In the genomic region with DNA sequence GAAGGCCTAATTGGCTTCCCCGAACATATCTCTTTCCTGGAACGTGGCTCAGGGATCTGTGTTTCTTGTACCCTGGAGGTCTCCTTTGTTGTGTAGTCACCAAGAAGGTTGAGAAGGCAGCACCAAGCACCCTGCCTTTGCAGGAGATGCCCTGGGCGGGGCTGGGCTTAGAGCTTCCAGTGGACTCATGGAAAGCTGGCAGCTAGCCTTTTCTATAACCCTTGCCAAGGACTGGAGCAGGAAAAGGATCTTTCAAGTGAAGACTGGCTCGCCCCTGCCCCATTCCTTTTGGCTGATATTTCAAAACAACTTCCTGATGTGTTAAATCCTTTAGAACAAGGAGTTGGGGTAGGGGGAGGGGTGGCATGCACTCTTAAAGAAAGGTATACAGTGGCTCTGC, we compare ENCODE assay signal across 20 cellular contexts. TPM values are rescaled to one million over a fixed set of nuclear protein-coding genes. Genes with fewer than 3 reads are reported as not detected.
"Had no signal": no experiment of that assay in that cellular context is flagged by ENCODE, and none has a peak within 500 bp of the region (broad histone marks: within the 10 kb centered on the region; RNA-seq: fewer than 3 reads in every experiment).

No MANE protein-coding gene starts in this region.

- H3K4me3 Mint-ChIP-seq: activated CD8-positive, alpha-beta T cell treated with anti-CD3 and anti-CD28 coated beads for 36 hours; activated naive CD4-positive, alpha-beta T cell treated with anti-CD3 and anti-CD28 coated beads, Interleukin-2, amount 10 ng/mL, durations not matched to agents 7 days and 5 days; activated naive CD8-positive, alpha-beta T cell treated with anti-CD3 and anti-CD28 coated beads for 36 hours; activated T-cell treated with anti-CD3 and anti-CD28 coated beads, Interleukin-2, amount 50 U/mL, for 72 hours; central memory CD8-positive, alpha-beta T cell; T-helper 1 cell treated with Interleukin-12 subunit alpha and Interleukin-12 subunit beta and Interleukin-4 antibody, amounts not matched to agents 30 μg/mL and 1 μg/mL, for 36 hours had no signal

- H3K27me3 Mint-ChIP-seq: activated CD8-positive, alpha-beta T cell treated with anti-CD3 and anti-CD28 coated beads for 36 hours; activated naive CD4-positive, alpha-beta T cell treated with anti-CD3 and anti-CD28 coated beads, Interleukin-2, amount 10 ng/mL, durations not matched to agents 7 days and 5 days; activated naive CD8-positive, alpha-beta T cell treated with anti-CD3 and anti-CD28 coated beads for 36 hours; central memory CD8-positive, alpha-beta T cell had no signal

- DNase-seq: activated CD4-positive, alpha-beta T cell treated with anti-CD3 and anti-CD28 coated beads for 4 hours; activated CD8-positive, alpha-beta memory T cell treated with anti-CD3 and anti-CD28 coated beads, Interleukin-2, amount 50 U/mL, for 4 hours; activated CD8-positive, alpha-beta T cell treated with anti-CD3 and anti-CD28 coated beads for 36 hours; activated gamma-delta T cell treated with Interleukin-2 at 50 U/mL for 16 hours; activated naive CD4-positive, alpha-beta T cell treated with anti-CD3 and anti-CD28 coated beads, Interleukin-2, amount 10 ng/mL, durations not matched to agents 7 days and 5 days; activated naive CD8-positive, alpha-beta T cell treated with anti-CD3 and anti-CD28 coated beads for 36 hours; activated T-cell treated with anti-CD3 and anti-CD28 coated beads, Interleukin-2, amount 50 U/mL, for 72 hours; NCI-H1048; NCI-H146; NCI-H187 treated with DMSO at 0.1 percent for 48 hours; NCI-H2171 treated with DMSO at 0.1 percent for 48 hours; NCI-H345; NCI-H510A treated with DMSO at 0.1 percent for 48 hours; NCI-H69; SHP77 treated with DMSO at 0.1 percent for 48 hours had no signal

- H3K36me3 Mint-ChIP-seq: activated naive CD4-positive, alpha-beta T cell treated with anti-CD3 and anti-CD28 coated beads, Interleukin-2, amount 10 ng/mL, durations not matched to agents 7 days and 5 days; activated naive CD8-positive, alpha-beta T cell treated with anti-CD3 and anti-CD28 coated beads for 36 hours had no signal

- H3K4me1 Mint-ChIP-seq: activated naive CD4-positive, alpha-beta T cell treated with anti-CD3 and anti-CD28 coated beads, Interleukin-2, amount 10 ng/mL, durations not matched to agents 7 days and 5 days; activated naive CD8-positive, alpha-beta T cell treated with anti-CD3 and anti-CD28 coated beads for 36 hours; central memory CD8-positive, alpha-beta T cell had no signal

- ATAC-seq: activated CD4-positive, CD25-positive, alpha-beta regulatory T cell treated with anti-CD3 and anti-CD28 coated beads, Interleukin-2, amount 50 U/mL, for 24 hours; activated CD8-positive, alpha-beta T cell treated with anti-CD3 and anti-CD28 coated beads for 36 hours; activated T-cell treated with anti-CD3 and anti-CD28 coated beads, Interleukin-2, amount 50 U/mL, for 72 hours had no signal

- H3K9me3 Mint-ChIP-seq: activated CD8-positive, alpha-beta T cell treated with anti-CD3 and anti-CD28 coated beads for 36 hours; T-helper 1 cell treated with Interleukin-12 subunit alpha and Interleukin-12 subunit beta and Interleukin-4 antibody, amounts not matched to agents 30 μg/mL and 1 μg/mL, for 36 hours had no signal

- H3K27ac Mint-ChIP-seq: activated CD8-positive, alpha-beta T cell treated with anti-CD3 and anti-CD28 coated beads for 36 hours; activated naive CD4-positive, alpha-beta T cell treated with anti-CD3 and anti-CD28 coated beads, Interleukin-2, amount 10 ng/mL, durations not matched to agents 7 days and 5 days; activated naive CD8-positive, alpha-beta T cell treated with anti-CD3 and anti-CD28 coated beads for 36 hours; activated T-cell treated with anti-CD3 and anti-CD28 coated beads, Interleukin-2, amount 50 U/mL, for 72 hours; activated T-helper 2 cell treated with anti-CD3 and anti-CD28 coated beads, Interferon-gamma antibody, Interleukin-2, Interleukin-4, amounts not matched to agents 10 μg/mL and 5 μg/mL and 100 μg/mL, durations not matched to agents 14 hours and 24 hours and 36 hours; T-helper 1 cell treated with Interleukin-12 subunit alpha and Interleukin-12 subunit beta and Interleukin-4 antibody, amounts not matched to agents 30 μg/mL and 1 μg/mL, for 36 hours had no signal

RNA-seq across cellular contexts. Expression of a gene that starts 58.9 kb away (rescaled TPM):
- total RNA-seq: activated CD8-positive, alpha-beta T cell treated with anti-CD3 and anti-CD28 coated beads for 36 hours; activated naive CD8-positive, alpha-beta T cell treated with anti-CD3 and anti-CD28 coated beads for 36 hours; activated T-cell treated with anti-CD3 and anti-CD28 coated beads, Interleukin-2, amount 50 U/mL, for 72 hours; activated T-helper 2 cell treated with anti-CD3 and anti-CD28 coated beads, Interferon-gamma antibody, Interleukin-2, Interleukin-4, amounts not matched to agents 10 μg/mL and 5 μg/mL and 100 μg/mL, durations not matched to agents 14 hours and 24 hours and 36 hours; SK-MEL-5 had no signal
